In the genomic region with DNA sequence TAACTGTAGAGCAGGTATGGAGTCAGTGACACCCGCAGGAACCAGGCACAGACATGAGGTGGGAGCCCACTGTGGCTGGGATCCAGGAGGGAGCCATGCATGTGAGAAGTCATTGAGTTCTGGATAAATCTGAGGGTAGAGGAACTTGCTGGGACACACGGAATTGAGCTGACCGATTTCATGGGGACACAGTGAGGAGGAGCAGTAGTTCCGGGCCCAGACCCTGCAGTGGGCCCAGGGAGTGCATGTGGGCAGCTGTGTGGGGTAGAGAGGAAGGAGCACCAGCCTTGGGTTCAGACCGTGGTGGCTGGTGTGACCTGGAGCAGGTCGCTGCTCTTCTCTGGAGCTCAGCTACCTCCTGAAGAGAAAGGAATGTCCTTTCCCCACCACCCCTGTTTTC, we compare ENCODE assay signal across 20 cellular contexts. TPM values are rescaled to one million over a fixed set of nuclear protein-coding genes. Genes with fewer than 3 reads are reported as not detected.
DNase-seq lines count a peak whose midpoint lies in the region; ATAC-seq, FAIRE-seq and TF ChIP-seq lines count a peak whose summit lies in the region.
"Had no signal": no experiment of that assay in that cellular context is flagged by ENCODE, and none has a peak within 500 bp of the region (broad histone marks: within the 10 kb centered on the region; RNA-seq: fewer than 3 reads in every experiment).

No MANE protein-coding gene starts in this region.

- H3K4me3 ChIP-seq in H1 (ENCODE audit: extremely low read depth in 1 of 4, insufficient read depth in 2 of 4, low read depth in 3 of 4, low read length in 4 of 4) (no peak overlapping the region), right lobe of liver (no peak overlapping the region), sigmoid colon (no peak overlapping the region), right atrium auricular region (no peak overlapping the region)

- no peaks in the 10 kb centered on the region for H3K79me1 ChIP-seq in H1 (ENCODE audit: low read depth, low read length)

- H2BK5ac ChIP-seq in H1 (ENCODE audit: low read depth, low read length): no peak overlapping the region

- H3K23me2 ChIP-seq in H1 (ENCODE audit: low read depth, low read length): no peaks in the 10 kb centered on the region

- no peak overlapping the region for H3K4ac ChIP-seq in H1 (replicated peaks; ENCODE audit: insufficient read length, low read depth, low read length)

- TF ChIP-seq POLR2A in H1 (IDR thresholded peaks at IDR 0.05; ENCODE audit: control extremely low read depth in 1 of 2, low read depth in 2 of 2, low read length in 2 of 2) (no peak), right lobe of liver (IDR thresholded peaks at IDR 0.05) (peak; percentile 48), sigmoid colon (IDR thresholded peaks at IDR 0.05) (no peak)

- TF ChIP-seq EP300 in H1 (IDR thresholded peaks at IDR 0.05; ENCODE audit: borderline replicate concordance in 1 of 2, low read depth in 2 of 2, low read length in 2 of 2) (no peak), sigmoid colon (IDR thresholded peaks at IDR 0.05) (no peak)

- peak in 2 of 4 donors; percentile 1 to 14 for ATAC-seq in right lobe of liver

- no peaks in the 10 kb centered on the region for H4K20me1 ChIP-seq in H1 (replicated peaks in 1 of 2; ENCODE audit: control insufficient read depth in 1 of 2, insufficient read depth in 2 of 2, low read length in 2 of 2)

- H2AK5ac ChIP-seq in H1 (ENCODE audit: low read depth, low read length): no peak overlapping the region

- no peaks in the 10 kb centered on the region for H3K4me1 ChIP-seq in H1 (replicated peaks in 1 of 4; ENCODE audit: control insufficient read depth in 3 of 4, insufficient read depth in 4 of 4, low read length in 3 of 4)
- H3K4me1 ChIP-seq in right lobe of liver: peaks cover 0 to 32% (median 0%) of the 10 kb centered on the region in 4 donors
- no peaks in the 10 kb centered on the region for H3K4me1 ChIP-seq in sigmoid colon
- H3K4me1 ChIP-seq in right atrium auricular region: no peaks in the 10 kb centered on the region

- WGBS in H1 (ENCODE audit: extremely low coverage in 1 of 2, insufficient coverage in 1 of 2, insufficient read length in 1 of 2, insufficient replicate concordance in 2 of 2, low coverage in 1 of 2, low lambda C conversion rate in 2 of 2, missing lambda C conversion rate in 1 of 2), 2 experiments: 88% methylated on average over 6 of the region's 6 CpGs; no CpG with 5 or more reads in 1 of the 2 experiments
- 48% methylated on average over 2 of the region's 6 CpGs for WGBS in right lobe of liver (ENCODE audit: insufficient coverage, low coverage, low lambda C conversion rate, missing lambda C conversion rate)
- 84 to 89% methylated on average over 6 of the region's 6 CpGs for WGBS in sigmoid colon, 2 donors

- peak overlapping the region; percentile 35 for H3K4me3 Mint-ChIP-seq in Calu3 (ENCODE audit: low read depth, unreplicated experiment)
- H3K4me3 Mint-ChIP-seq: CD4-positive, alpha-beta memory T cell had no signal

- intact Hi-C loops in Calu3 (cut with micrococcal nuclease; ENCODE audit: unreplicated experiment): no loop called here
- intact Hi-C loops in right lobe of liver (cut with DNase I): loop anchor here in 1 of 2 donors (10.0 kb wide), 1 partner anchor 54 kb away; no protein-coding TSS in a partner anchor
- intact Hi-C loops in sigmoid colon (cut with DNase I): no loop called here

- H2BK12ac ChIP-seq in H1 (ENCODE audit: low read depth, low read length): no peak overlapping the region

- H3K14ac ChIP-seq in H1 (ENCODE audit: insufficient read length): no peak overlapping the region

- no peak for TF ChIP-seq CTCF in Calu3 (IDR thresholded peaks at IDR 0.05; ENCODE audit: unreplicated experiment)
- no peak for TF ChIP-seq CTCF in H1 (IDR thresholded peaks at IDR 0.05; ENCODE audit: control extremely low read depth in 1 of 3, insufficient read depth in 1 of 3, low read depth in 1 of 3, low read length in 3 of 3)
- TF ChIP-seq CTCF in right lobe of liver (IDR thresholded peaks at IDR 0.05): no peak
- no peak for TF ChIP-seq CTCF in sigmoid colon (IDR thresholded peaks at IDR 0.05)
- no peak for TF ChIP-seq CTCF in right atrium auricular region (IDR thresholded peaks at IDR 0.05)

- no peaks in the 10 kb centered on the region for H3K27me3 Mint-ChIP-seq in Calu3 (ENCODE audit: unreplicated experiment)

- H3K4me2 ChIP-seq in H1 (ENCODE audit: insufficient read depth in 1 of 2, low read depth in 2 of 2, low read length in 2 of 2): no peak overlapping the region

- H4K8ac ChIP-seq in H1 (ENCODE audit: extremely low read depth, insufficient read depth, low read length): peak overlapping the region; percentile 12; the same call in 1 of the 2 replicates

- H4K5ac ChIP-seq in H1 (ENCODE audit: insufficient read length, low read depth, low read length): no peak overlapping the region

- no peak for TF ChIP-seq RAD21 in H1 (IDR thresholded peaks at IDR 0.05 in 1 of 2, conservative IDR thresholded peaks at IDR 0.05 in 1 of 2; ENCODE audit: low read depth in 2 of 2, low read length in 2 of 2)

- no peaks in the 10 kb centered on the region for H3K36me3 Mint-ChIP-seq in Calu3 (ENCODE audit: insufficient read depth, unreplicated experiment)
- H3K36me3 Mint-ChIP-seq: CD4-positive, alpha-beta memory T cell had no signal

- no peak overlapping the region for H3K27ac ChIP-seq in H1 (ENCODE audit: low read depth, low read length)
- no peak overlapping the region for H3K27ac ChIP-seq in right lobe of liver
- no peak overlapping the region for H3K27ac ChIP-seq in sigmoid colon
- H3K27ac ChIP-seq in right atrium auricular region: no peak overlapping the region

- H3K36me3 ChIP-seq in H1 (ENCODE audit: control insufficient read depth in 2 of 4, insufficient read depth in 4 of 4, low read length in 3 of 4): 0 out of 8 replicates have a peak, but pooled peaks cover 0 to 2% (median 0%) of the 10 kb centered on the region in 4 experiments
- H3K36me3 ChIP-seq in right lobe of liver: peaks cover 0 to 80% (median 41%) of the 10 kb centered on the region in 4 donors
- H3K36me3 ChIP-seq in sigmoid colon: no peaks in the 10 kb centered on the region
- peaks cover 14% of the 10 kb centered on the region for H3K36me3 ChIP-seq in right atrium auricular region

- no peak overlapping the region for H4K91ac ChIP-seq in H1 (replicated peaks; ENCODE audit: insufficient read length, low read length)

- CTCF ChIA-PET in Calu3 (lab: Charles Lee) (no interaction called here), H1 (lab: Charles Lee; ENCODE audit: partially characterized antibody) (interaction anchor here (0.6 to 2.2 kb wide), 2 partner anchors 9 to 11 kb away, joined by 3 to 5 read pairs; a partner anchor contains a TSS)

- H3K9me3 ChIP-seq in H1 (ENCODE audit: insufficient read depth in 2 of 2, low read depth in 1 of 2, low read length in 1 of 2) (peaks cover 14 to 28% of the 10 kb centered on the region in 2 experiments), right lobe of liver (no peaks in the 10 kb centered on the region), sigmoid colon (peaks cover 3 to 23% (median 11%) of the 10 kb centered on the region in 4 donors), right atrium auricular region (peaks cover 0 to 24% of the 10 kb centered on the region in 2 donors)

- H3K4me1 Mint-ChIP-seq in Calu3 (ENCODE audit: low read depth, unreplicated experiment): peaks cover 59% of the 10 kb centered on the region
- H3K4me1 Mint-ChIP-seq: CD4-positive, alpha-beta memory T cell had no signal

- H3K27ac Mint-ChIP-seq in Calu3 (ENCODE audit: unreplicated experiment): no peak overlapping the region
- H3K27ac Mint-ChIP-seq: CD4-positive, alpha-beta memory T cell had no signal

- no TSS peak for BruUV-seq in Calu3 (replicated peaks; lab: Mats Ljungman, UMichigan)

- H3K18ac ChIP-seq in H1 (ENCODE audit: extremely low read depth, low read length): no peak overlapping the region

- DNase-seq in Calu3 (no peak), H1 (ENCODE audit: low read depth in 1 of 2, low spot score in 2 of 2) (no peak), right lobe of liver (no peak), sigmoid colon (peak; percentile 52), right atrium auricular region (ENCODE audit: low spot score) (no peak), NCI-H2029 treated with DMSO at 0.1 percent for 48 hours (lab: John Stamatoyannopoulos, UW) (no peak)
- no peak for DNase-seq in stimulated activated CD4-positive, alpha-beta T cell treated with anti-CD3 and anti-CD28 coated beads, Interleukin-2, amount 100 ng/mL, for 48 hours
- DNase-seq: C1 segment of cervical spinal cord; CD4-positive, alpha-beta memory T cell; COR-L47; DMS153; DND-41; GOT3; H7; HCEC 1CT had no signal

- FAIRE-seq in H1 (lab: Jason Lieb, UNC): no peak
- FAIRE-seq: G401.6, GM12892 had no signal

- H3K56ac ChIP-seq in H1 (replicated peaks; ENCODE audit: insufficient read length, low read depth, low read length): no peak overlapping the region

- H3K27me3 ChIP-seq in H1 (replicated peaks in 1 of 4; ENCODE audit: control insufficient read depth in 3 of 4, extremely low read depth in 1 of 4, insufficient read depth in 3 of 4, low read length in 3 of 4) (no peaks in the 10 kb centered on the region), right lobe of liver (no peaks in the 10 kb centered on the region), sigmoid colon (no peaks in the 10 kb centered on the region), right atrium auricular region (no peaks in the 10 kb centered on the region)

- no peak overlapping the region for H2AFZ ChIP-seq in H1 (ENCODE audit: low read length)

- no peak overlapping the region; a peak in 1 of 7 replicates for H3K9ac ChIP-seq in H1 (replicated peaks in 1 of 4; ENCODE audit: extremely low read depth in 1 of 4, low read depth in 3 of 4, low read length in 3 of 4)

- H3K23ac ChIP-seq in H1 (ENCODE audit: insufficient read length): no peak overlapping the region

- H3K79me2 ChIP-seq in H1 (ENCODE audit: control insufficient read depth in 1 of 2, insufficient read depth in 2 of 2, low read length in 2 of 2): no peaks in the 10 kb centered on the region

- no peak overlapping the region for H2BK15ac ChIP-seq in H1 (ENCODE audit: low read length)

- H2BK20ac ChIP-seq in H1 (ENCODE audit: low read length): no peak overlapping the region

- H2BK120ac ChIP-seq in H1 (replicated peaks; ENCODE audit: low read depth, low read length): no peak overlapping the region

- POLR2A ChIA-PET in H1 (lab: Charles Lee; ENCODE audit: partially characterized antibody): interaction anchor here (0.7 kb wide), 1 partner anchor 12 kb away, joined by 3 read pairs; no protein-coding TSS in a partner anchor

- H3K9me3 Mint-ChIP-seq in Calu3 (ENCODE audit: low read depth, unreplicated experiment): peaks cover 6% of the 10 kb centered on the region

RNA-seq across cellular contexts. Expression of a gene that starts 8.4 kb away (rescaled TPM):
- total RNA-seq in Calu3 (2022) (1,748 and 2,914 TPM in 2 replicates), right lobe of liver (over 10,000 TPM in 2 of 6 experiments, 1,000 to 10,000 TPM in 4; 5,211 to 12,749 (median 8,707) TPM), sigmoid colon (100 to 1,000 TPM in 1 of 4 donors, 10 to 100 TPM in 3; 80.9 to 233 (median 97.9) TPM), right atrium auricular region (100 to 1,000 TPM in 1 of 2 donors, 10 to 100 TPM in 1; 57.2 to 330 TPM)
- total RNA-seq in H1 (2021; fragmentation: NEBNext Ultra II Directional; extraction: Animal tissue kit (Norgen Biotek cat#: 25700)): not detected in 2 replicates
- polyA plus RNA-seq in H1 (2011; rRNA removed) (not detected in 2 replicates), sigmoid colon (10 to 100 TPM in 2 of 3 donors, 1 to 10 TPM in 1; 2.3 to 94.5 (median 59.5) TPM)
- polyA plus RNA-seq in H1 (2011; cell fraction: cytosol; rRNA removed): 0.30 TPM
- not detected for polyA plus RNA-seq in H1 (2011; cell fraction: nucleus; rRNA removed)
- polyA plus RNA-seq in H1 (2012, experiment 1 of 2): not detected in 4 replicates
- polyA plus RNA-seq in H1 (2012, experiment 2 of 2): 0.17 TPM
- not detected for polyA plus RNA-seq in H1 (2013, experiment 1 of 2)
- polyA plus RNA-seq in H1 (2013, experiment 2 of 2): not detected
- polyA minus RNA-seq in H1 (2011; rRNA and poly(A)+ RNA removed): not detected in 2 replicates
- not detected for polyA minus RNA-seq in H1 (2011; cell fraction: cytosol; rRNA and poly(A)+ RNA removed)
- polyA minus RNA-seq in H1 (2011; cell fraction: nucleus; rRNA and poly(A)+ RNA removed): not detected
- total RNA-seq: A172; CD4-positive, alpha-beta memory T cell; H7 had no signal
- polyA plus RNA-seq: CD4-positive, alpha-beta memory T cell had no signal

RNA-seq across cellular contexts. Expression of a gene that starts 39.4 kb away (rescaled TPM):
- total RNA-seq in Calu3 (2022): 20.7 and 21.6 TPM in 2 replicates
- total RNA-seq in H1 (2021; fragmentation: NEBNext Ultra II Directional; extraction: Animal tissue kit (Norgen Biotek cat#: 25700)): 1.9 and 2.1 TPM in 2 replicates
- 1.6 and 1.8 TPM in 2 replicates for polyA plus RNA-seq in H1 (2011; rRNA removed)
- polyA plus RNA-seq in H1 (2011; cell fraction: cytosol; rRNA removed): 2.0 TPM
- polyA plus RNA-seq in H1 (2011; cell fraction: nucleus; rRNA removed): 1.8 TPM
- 1.9 to 2.4 TPM (median 2.0 TPM) in 4 replicates for polyA plus RNA-seq in H1 (2012, experiment 1 of 2)
- polyA plus RNA-seq in H1 (2012, experiment 2 of 2): 1.6 TPM
- 3.2 TPM for polyA plus RNA-seq in H1 (2013, experiment 1 of 2)
- 3.6 TPM for polyA plus RNA-seq in H1 (2013, experiment 2 of 2)
- polyA minus RNA-seq in H1 (2011; rRNA and poly(A)+ RNA removed): 1.6 and 1.9 TPM in 2 replicates
- 0.81 TPM for polyA minus RNA-seq in H1 (2011; cell fraction: cytosol; rRNA and poly(A)+ RNA removed)
- polyA minus RNA-seq in H1 (2011; cell fraction: nucleus; rRNA and poly(A)+ RNA removed): 1.2 TPM
- 100 to 1,000 TPM in 4 of 6 experiments, 10 to 100 TPM in 2; 24.7 to 317 (median 167) TPM for total RNA-seq in right lobe of liver
- total RNA-seq in sigmoid colon: 1 to 10 TPM; 1.4 to 9.3 (median 3.3) TPM
- 1 to 10 TPM in 1 of 3 donors, under 1 TPM in 1, not detected in 1; 0.69 to 4.5 TPM for polyA plus RNA-seq in sigmoid colon
- total RNA-seq in right atrium auricular region: 1 to 10 TPM; 3.3 to 7.7 TPM
- total RNA-seq: A172; A673; CD4-positive, alpha-beta memory T cell had no signal
- polyA plus RNA-seq: CD4-positive, alpha-beta memory T cell had no signal

RNA-seq across cellular contexts. Expression of a gene that starts 59.4 kb away (rescaled TPM):
- total RNA-seq in Calu3 (2022) (9.8 and 17.3 TPM in 2 replicates), right lobe of liver (100 to 1,000 TPM in 4 of 6 experiments, 10 to 100 TPM in 2; 41.2 to 204 (median 145) TPM), sigmoid colon (not detected), right atrium auricular region (not detected)
- total RNA-seq in H1 (2021; fragmentation: NEBNext Ultra II Directional; extraction: Animal tissue kit (Norgen Biotek cat#: 25700)): not detected in 2 replicates
- polyA plus RNA-seq in H1 (2011; rRNA removed) (not detected in 2 replicates), sigmoid colon (not detected)
- not detected for polyA plus RNA-seq in H1 (2011; cell fraction: cytosol; rRNA removed)
- not detected for polyA plus RNA-seq in H1 (2011; cell fraction: nucleus; rRNA removed)
- polyA plus RNA-seq in H1 (2012, experiment 1 of 2): not detected in 4 replicates
- not detected for polyA plus RNA-seq in H1 (2012, experiment 2 of 2)
- not detected for polyA plus RNA-seq in H1 (2013, experiment 1 of 2)
- polyA plus RNA-seq in H1 (2013, experiment 2 of 2): not detected
- not detected in 2 replicates for polyA minus RNA-seq in H1 (2011; rRNA and poly(A)+ RNA removed)
- not detected for polyA minus RNA-seq in H1 (2011; cell fraction: cytosol; rRNA and poly(A)+ RNA removed)
- polyA minus RNA-seq in H1 (2011; cell fraction: nucleus; rRNA and poly(A)+ RNA removed): not detected
- total RNA-seq: A172; A673; CD4-positive, alpha-beta memory T cell; H7 had no signal
- polyA plus RNA-seq: BJ; CD4-positive, alpha-beta memory T cell had no signal

Comparison
In these comparisons a context has a peak if more than half of its experiments do, and no peak if none do; other contexts are left out.
1. RNA of a gene that starts 8.4 kb away (total RNA-seq): 5,211 to 12,749 TPM in right lobe of liver, 1,748 to 2,914 TPM in Calu3, 57.2 to 330 TPM in right atrium auricular region and 80.9 to 233 TPM in sigmoid colon; not detected in H1; every median in the first group is over 10 times any median in the second.
2. RNA of a gene that starts 59.4 kb away (total RNA-seq): 41.2 to 204 TPM in right lobe of liver and 9.8 to 17.3 TPM in Calu3; not detected in H1, not detected in sigmoid colon and not detected in right atrium auricular region; every median in the first group is over 10 times any median in the second.